9 cellular contexts compared by ENCODE assay signal in the genomic region with DNA sequence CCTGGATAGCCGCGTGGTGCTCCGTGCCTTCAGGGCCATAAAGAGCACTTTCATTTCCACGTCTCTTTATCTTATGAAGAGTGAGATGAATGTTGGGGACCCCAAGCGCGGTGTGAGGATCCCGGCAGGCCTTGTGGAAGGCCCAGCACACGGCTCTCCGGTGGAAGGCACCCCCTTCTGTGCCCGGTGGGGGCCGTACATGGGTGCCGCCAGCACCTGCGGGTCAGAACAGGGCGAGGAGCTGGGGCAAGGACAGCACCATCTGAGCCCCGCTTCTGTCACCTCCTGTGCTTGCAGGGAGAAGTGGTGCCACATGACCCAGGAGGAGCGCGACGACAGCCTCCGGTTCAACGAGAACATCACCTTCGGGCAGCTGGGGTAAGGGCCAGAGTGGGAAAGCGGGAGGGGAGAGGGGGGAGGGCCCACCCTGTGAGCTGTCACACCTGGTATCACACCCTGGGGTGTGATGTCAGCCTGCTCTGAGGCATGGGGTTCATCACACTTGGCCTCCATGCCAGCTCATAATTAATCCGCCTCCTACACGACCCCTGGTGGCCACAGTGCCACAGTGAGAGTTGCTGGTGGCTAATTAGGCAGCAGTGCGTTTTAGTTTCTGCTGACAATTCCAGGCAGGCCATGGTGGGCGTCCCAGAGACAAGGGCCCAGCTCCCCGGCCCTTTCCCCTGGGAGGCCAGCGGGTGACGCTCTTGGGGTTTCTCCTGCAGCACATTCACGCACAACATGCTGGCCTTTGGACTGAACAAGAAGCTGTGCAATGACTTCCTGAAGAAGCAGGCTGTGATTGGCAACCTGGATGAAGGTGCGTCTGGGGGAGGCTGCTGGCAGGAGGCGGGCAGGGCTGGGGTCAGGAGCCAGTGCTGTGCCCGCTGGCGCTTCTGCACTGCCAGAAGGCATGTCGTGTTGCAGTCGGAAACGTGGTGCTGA. TPM values are rescaled to one million over a fixed set of nuclear protein-coding genes. Genes with fewer than 3 reads are reported as not detected.
A peak's percentile ranks its signal among the peaks of the same experiment; 100 is the strongest.
DNase-seq lines count a peak whose midpoint lies in the region; ATAC-seq, FAIRE-seq and TF ChIP-seq lines count a peak whose summit lies in the region.
"Had no signal": no experiment of that assay in that cellular context is flagged by ENCODE, and none has a peak within 500 bp of the region (broad histone marks: within the 10 kb centered on the region; RNA-seq: fewer than 3 reads in every experiment).

No MANE protein-coding gene starts in this region.

- no peak overlapping the region for H3K27ac ChIP-seq in effector memory CD4-positive, alpha-beta T cell (ENCODE audit: insufficient read depth, low read length, poor library complexity, severe bottlenecking)
- H3K27ac ChIP-seq: SK-N-MC had no signal

- no peaks in the 10 kb centered on the region for H3K9me3 ChIP-seq in effector memory CD4-positive, alpha-beta T cell (ENCODE audit: control insufficient read depth, low read length)
- no peaks in the 10 kb centered on the region for H3K9me3 ChIP-seq in mucosa of descending colon

- peak; percentile 31 for DNase-seq in CMK (ENCODE audit: low read depth)
- peak; percentile 90 for DNase-seq in H54 (ENCODE audit: insufficient read length, low spot score)
- DNase-seq in NCI-H524 treated with DMSO at 0.1 percent for 48 hours (lab: John Stamatoyannopoulos, UW): peak; percentile 62
- peak; percentile 86 for DNase-seq in activated CD4-positive, alpha-beta memory T cell treated with anti-CD3 and anti-CD28 coated beads for 36 hours
- peak; percentile 43 to 61 (median 54) for DNase-seq in effector memory CD4-positive, alpha-beta T cell
- DNase-seq in mucosa of descending colon: peak; percentile 77 to 90 (median 82)
- DNase-seq in stimulated activated CD8-positive, alpha-beta memory T cell treated with anti-CD3 and anti-CD28 coated beads, Interleukin-4, amount 100 ng/mL, for 48 hours: peak; percentile 86
- DNase-seq in cortex of kidney (lab: John Stamatoyannopoulos, UW): no peak

- no peak for FAIRE-seq in H54 (lab: Jason Lieb, UNC)

- TF ChIP-seq POLR2A in H54 (IDR thresholded peaks at IDR 0.05; ENCODE audit: low read depth, low read length): 0 out of 2 replicates have a peak, but pooled peaks have one; percentile 13

- no peaks in the 10 kb centered on the region for H3K27me3 Mint-ChIP-seq in activated CD4-positive, alpha-beta memory T cell treated with anti-CD3 and anti-CD28 coated beads for 36 hours

- H3K27me3 ChIP-seq in effector memory CD4-positive, alpha-beta T cell (replicated peaks; ENCODE audit: control insufficient read depth, insufficient read depth, low read length, poor library complexity, severe bottlenecking): no peaks in the 10 kb centered on the region

- H3K36me3 Mint-ChIP-seq in activated CD4-positive, alpha-beta memory T cell treated with anti-CD3 and anti-CD28 coated beads for 36 hours: peaks cover 3% of the 10 kb centered on the region

- peak; percentile 68 for TF ChIP-seq CTCF in mucosa of descending colon (IDR thresholded peaks at IDR 0.05)

- no peak overlapping the region for H3K4me3 Mint-ChIP-seq in activated CD4-positive, alpha-beta memory T cell treated with anti-CD3 and anti-CD28 coated beads for 36 hours

- H3K4me1 ChIP-seq in effector memory CD4-positive, alpha-beta T cell (ENCODE audit: control insufficient read depth, insufficient read depth, low read length, poor library complexity, severe bottlenecking): peaks cover 6% of the 10 kb centered on the region
- H3K4me1 ChIP-seq in mucosa of descending colon (ENCODE audit: low read depth): peaks cover 16% of the 10 kb centered on the region

- no peak overlapping the region for H3K27ac Mint-ChIP-seq in activated CD4-positive, alpha-beta memory T cell treated with anti-CD3 and anti-CD28 coated beads for 36 hours

- H3K4me1 Mint-ChIP-seq in activated CD4-positive, alpha-beta memory T cell treated with anti-CD3 and anti-CD28 coated beads for 36 hours (ENCODE audit: low read depth): peaks cover 10% of the 10 kb centered on the region

- H3K9me3 Mint-ChIP-seq in activated CD4-positive, alpha-beta memory T cell treated with anti-CD3 and anti-CD28 coated beads for 36 hours: no peaks in the 10 kb centered on the region

- CTCF ChIA-PET in activated CD4-positive, alpha-beta memory T cell treated with anti-CD3 and anti-CD28 coated beads for 36 hours (lab: Charles Lee): interaction anchor here (0.6 to 2.3 kb wide), 38 partner anchors 9 to 656 kb away, joined by 3 to 18 read pairs (median 4); a partner anchor contains a TSS

- intact Hi-C loops in activated CD4-positive, alpha-beta memory T cell treated with anti-CD3 and anti-CD28 coated beads for 36 hours (cut with micrococcal nuclease): loop anchor here (1.0 kb wide), 2 partner anchors 31 to 57 kb away; no protein-coding TSS in a partner anchor
- intact Hi-C loops in mucosa of descending colon (cut with DNase I, micrococcal nuclease): no loop called here

- H3K4me3 ChIP-seq in effector memory CD4-positive, alpha-beta T cell (ENCODE audit: insufficient read depth, low read depth, low read length, poor library complexity, severe bottlenecking): no peak overlapping the region
- no peak overlapping the region for H3K4me3 ChIP-seq in mucosa of descending colon
- H3K4me3 ChIP-seq: SK-N-MC had no signal

- H3K36me3 ChIP-seq in effector memory CD4-positive, alpha-beta T cell (ENCODE audit: control insufficient read depth, insufficient read depth, low read length): no peaks in the 10 kb centered on the region
- H3K36me3 ChIP-seq in mucosa of descending colon (ENCODE audit: low read depth): no peaks in the 10 kb centered on the region

- peak; percentile 86 for ATAC-seq in mucosa of descending colon

- POLR2A ChIA-PET in activated CD4-positive, alpha-beta memory T cell treated with anti-CD3 and anti-CD28 coated beads for 36 hours (lab: Charles Lee): interaction anchor here (0.6 to 1.2 kb wide), 3 partner anchors 58 to 142 kb away, joined by 3 to 4 read pairs (median 3); a partner anchor contains a TSS

RNA-seq across cellular contexts. Expression of a gene that starts 25.7 kb away (rescaled TPM):
- total RNA-seq in activated CD4-positive, alpha-beta memory T cell treated with anti-CD3 and anti-CD28 coated beads for 36 hours: not detected
- not detected for total RNA-seq in mucosa of descending colon

RNA-seq across cellular contexts. Expression of a gene that starts 59.0 kb away (rescaled TPM):
- 10 to 100 TPM; 15.7 to 15.9 TPM for total RNA-seq in activated CD4-positive, alpha-beta memory T cell treated with anti-CD3 and anti-CD28 coated beads for 36 hours
- total RNA-seq in mucosa of descending colon: 10 to 100 TPM; 31.9 to 36.5 (median 33.5) TPM
